In the genomic region with DNA sequence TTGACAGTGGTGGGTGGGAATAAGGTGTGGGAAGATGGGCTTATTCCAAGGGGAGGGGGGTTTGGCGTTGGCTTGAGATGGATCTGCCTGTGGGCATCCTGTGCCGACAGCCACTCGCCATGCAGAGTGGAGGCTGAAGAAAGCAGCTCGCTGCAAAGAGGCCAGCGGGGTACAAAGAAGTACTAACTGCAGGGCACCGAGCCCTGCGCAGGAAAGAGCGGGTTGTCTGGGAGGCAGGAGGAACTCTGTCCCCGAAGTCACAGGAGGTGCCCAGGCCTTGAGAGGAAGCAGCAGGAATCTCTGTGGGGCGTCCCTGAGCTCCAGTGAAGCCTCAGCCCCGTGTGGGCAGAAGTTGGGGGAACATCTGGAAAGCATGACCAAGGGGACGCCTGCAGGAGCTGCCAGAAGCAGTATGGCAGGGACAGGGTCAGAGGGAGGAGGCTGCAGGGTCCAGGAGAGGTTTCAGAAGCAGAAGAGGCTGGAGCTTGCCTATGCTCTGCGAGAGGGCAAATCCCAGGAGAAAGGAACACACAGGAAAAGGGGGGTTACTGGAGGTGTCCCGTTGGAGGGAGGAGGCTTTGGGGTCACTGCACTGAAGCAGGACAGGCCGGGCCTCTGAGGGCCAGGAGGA, we compare ENCODE assay signal across 2 cellular contexts.
TF ChIP-seq lines count a peak whose summit lies in the region.

No MANE protein-coding gene starts in this region.

TF ChIP-seq in IMR-90, 13 proteins besides CTCF, POLR2A, EP300 and RAD21 (continued from another document):
- TF ChIP-seq SMC3 (IDR thresholded peaks at IDR 0.05; ENCODE audit: low read depth, low read length) (no peak), RFX5 (IDR thresholded peaks at IDR 0.05; ENCODE audit: low read depth, low read length) (no peak)

TF ChIP-seq in SK-N-SH treated with all-trans-retinoic acid at 6 μM for 48 hours, 23 proteins besides CTCF, POLR2A, EP300 and RAD21 (continued from another document):
- TF ChIP-seq, protein P1, sequence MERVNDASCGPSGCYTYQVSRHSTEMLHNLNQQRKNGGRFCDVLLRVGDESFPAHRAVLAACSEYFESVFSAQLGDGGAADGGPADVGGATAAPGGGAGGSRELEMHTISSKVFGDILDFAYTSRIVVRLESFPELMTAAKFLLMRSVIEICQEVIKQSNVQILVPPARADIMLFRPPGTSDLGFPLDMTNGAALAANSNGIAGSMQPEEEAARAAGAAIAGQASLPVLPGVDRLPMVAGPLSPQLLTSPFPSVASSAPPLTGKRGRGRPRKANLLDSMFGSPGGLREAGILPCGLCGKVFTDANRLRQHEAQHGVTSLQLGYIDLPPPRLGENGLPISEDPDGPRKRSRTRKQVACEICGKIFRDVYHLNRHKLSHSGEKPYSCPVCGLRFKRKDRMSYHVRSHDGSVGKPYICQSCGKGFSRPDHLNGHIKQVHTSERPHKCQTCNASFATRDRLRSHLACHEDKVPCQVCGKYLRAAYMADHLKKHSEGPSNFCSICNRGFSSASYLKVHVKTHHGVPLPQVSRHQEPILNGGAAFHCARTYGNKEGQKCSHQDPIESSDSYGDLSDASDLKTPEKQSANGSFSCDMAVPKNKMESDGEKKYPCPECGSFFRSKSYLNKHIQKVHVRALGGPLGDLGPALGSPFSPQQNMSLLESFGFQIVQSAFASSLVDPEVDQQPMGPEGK (CRISPR knock-in tag; IDR thresholded peaks at IDR 0.05; ENCODE audit: borderline replicate concordance), result no peak
- TF ChIP-seq ZNF565 (CRISPR knock-in tag; conservative IDR thresholded peaks at IDR 0.05; ENCODE audit: low read depth), result no peak
- TF ChIP-seq GLIS3 (CRISPR knock-in tag; IDR thresholded peaks at IDR 0.05), result no peak
- no peak for TF ChIP-seq PPARA (CRISPR knock-in tag; IDR thresholded peaks at IDR 0.05; ENCODE audit: borderline replicate concordance)
- no peak for TF ChIP-seq ZC3H10 (CRISPR knock-in tag; IDR thresholded peaks at IDR 0.05)
- TF ChIP-seq BACH2 (CRISPR knock-in tag; IDR thresholded peaks at IDR 0.05; ENCODE audit: borderline replicate concordance), result no peak
- TF ChIP-seq ZFP3 (CRISPR knock-in tag; IDR thresholded peaks at IDR 0.05), result no peak
- TF ChIP-seq, protein P2, sequence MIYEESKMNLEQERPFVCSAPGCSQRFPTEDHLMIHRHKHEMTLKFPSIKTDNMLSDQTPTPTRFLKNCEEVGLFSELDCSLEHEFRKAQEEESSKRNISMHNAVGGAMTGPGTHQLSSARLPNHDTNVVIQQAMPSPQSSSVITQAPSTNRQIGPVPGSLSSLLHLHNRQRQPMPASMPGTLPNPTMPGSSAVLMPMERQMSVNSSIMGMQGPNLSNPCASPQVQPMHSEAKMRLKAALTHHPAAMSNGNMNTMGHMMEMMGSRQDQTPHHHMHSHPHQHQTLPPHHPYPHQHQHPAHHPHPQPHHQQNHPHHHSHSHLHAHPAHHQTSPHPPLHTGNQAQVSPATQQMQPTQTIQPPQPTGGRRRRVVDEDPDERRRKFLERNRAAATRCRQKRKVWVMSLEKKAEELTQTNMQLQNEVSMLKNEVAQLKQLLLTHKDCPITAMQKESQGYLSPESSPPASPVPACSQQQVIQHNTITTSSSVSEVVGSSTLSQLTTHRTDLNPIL (CRISPR knock-in tag; IDR thresholded peaks at IDR 0.05; ENCODE audit: low read depth), result no peak
- TF ChIP-seq, protein P3, sequence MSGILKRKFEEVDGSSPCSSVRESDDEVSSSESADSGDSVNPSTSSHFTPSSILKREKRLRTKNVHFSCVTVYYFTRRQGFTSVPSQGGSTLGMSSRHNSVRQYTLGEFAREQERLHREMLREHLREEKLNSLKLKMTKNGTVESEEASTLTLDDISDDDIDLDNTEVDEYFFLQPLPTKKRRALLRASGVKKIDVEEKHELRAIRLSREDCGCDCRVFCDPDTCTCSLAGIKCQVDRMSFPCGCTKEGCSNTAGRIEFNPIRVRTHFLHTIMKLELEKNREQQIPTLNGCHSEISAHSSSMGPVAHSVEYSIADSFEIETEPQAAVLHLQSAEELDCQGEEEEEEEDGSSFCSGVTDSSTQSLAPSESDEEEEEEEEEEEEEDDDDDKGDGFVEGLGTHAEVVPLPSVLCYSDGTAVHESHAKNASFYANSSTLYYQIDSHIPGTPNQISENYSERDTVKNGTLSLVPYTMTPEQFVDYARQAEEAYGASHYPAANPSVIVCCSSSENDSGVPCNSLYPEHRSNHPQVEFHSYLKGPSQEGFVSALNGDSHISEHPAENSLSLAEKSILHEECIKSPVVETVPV (CRISPR knock-in tag; IDR thresholded peaks at IDR 0.05), result no peak
- TF ChIP-seq ZNF8 (CRISPR knock-in tag; IDR thresholded peaks at IDR 0.05), result no peak
- TF ChIP-seq, protein P4, sequence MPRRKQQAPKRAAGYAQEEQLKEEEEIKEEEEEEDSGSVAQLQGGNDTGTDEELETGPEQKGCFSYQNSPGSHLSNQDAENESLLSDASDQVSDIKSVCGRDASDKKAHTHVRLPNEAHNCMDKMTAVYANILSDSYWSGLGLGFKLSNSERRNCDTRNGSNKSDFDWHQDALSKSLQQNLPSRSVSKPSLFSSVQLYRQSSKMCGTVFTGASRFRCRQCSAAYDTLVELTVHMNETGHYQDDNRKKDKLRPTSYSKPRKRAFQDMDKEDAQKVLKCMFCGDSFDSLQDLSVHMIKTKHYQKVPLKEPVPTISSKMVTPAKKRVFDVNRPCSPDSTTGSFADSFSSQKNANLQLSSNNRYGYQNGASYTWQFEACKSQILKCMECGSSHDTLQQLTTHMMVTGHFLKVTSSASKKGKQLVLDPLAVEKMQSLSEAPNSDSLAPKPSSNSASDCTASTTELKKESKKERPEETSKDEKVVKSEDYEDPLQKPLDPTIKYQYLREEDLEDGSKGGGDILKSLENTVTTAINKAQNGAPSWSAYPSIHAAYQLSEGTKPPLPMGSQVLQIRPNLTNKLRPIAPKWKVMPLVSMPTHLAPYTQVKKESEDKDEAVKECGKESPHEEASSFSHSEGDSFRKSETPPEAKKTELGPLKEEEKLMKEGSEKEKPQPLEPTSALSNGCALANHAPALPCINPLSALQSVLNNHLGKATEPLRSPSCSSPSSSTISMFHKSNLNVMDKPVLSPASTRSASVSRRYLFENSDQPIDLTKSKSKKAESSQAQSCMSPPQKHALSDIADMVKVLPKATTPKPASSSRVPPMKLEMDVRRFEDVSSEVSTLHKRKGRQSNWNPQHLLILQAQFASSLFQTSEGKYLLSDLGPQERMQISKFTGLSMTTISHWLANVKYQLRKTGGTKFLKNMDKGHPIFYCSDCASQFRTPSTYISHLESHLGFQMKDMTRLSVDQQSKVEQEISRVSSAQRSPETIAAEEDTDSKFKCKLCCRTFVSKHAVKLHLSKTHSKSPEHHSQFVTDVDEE (CRISPR knock-in tag; IDR thresholded peaks at IDR 0.05), result no peak
